13 cellular contexts compared by ENCODE assay signal in genomic region chr11:14773755-14774154, GRCh38.
A peak's percentile ranks its signal among the peaks of the same experiment; 100 is the strongest.
DNase-seq lines count a peak whose midpoint lies in the region; ATAC-seq and TF ChIP-seq lines count a peak whose summit lies in the region.
"Had no signal": no experiment of that assay in that cellular context is flagged by ENCODE, and none has a peak within 500 bp of the region (broad histone marks: within the 10 kb centered on the region; RNA-seq: fewer than 3 reads in every experiment).

No MANE protein-coding gene starts in this region.

- no peaks in the 10 kb centered on the region for H3K9me3 Mint-ChIP-seq in type B pancreatic cell

- H3K27me3 ChIP-seq in cardiac muscle cell (no peaks in the 10 kb centered on the region), heart left ventricle (no peaks in the 10 kb centered on the region), Peyer's patch (no peaks in the 10 kb centered on the region)
- H3K27me3 ChIP-seq: ascending aorta; BLaER1 treated with 17β-estradiol and CSF1 and Interleukin-3, amounts not matched to agents 10 nM and 100 nM had no signal

- TF ChIP-seq CTCF in cardiac muscle cell (IDR thresholded peaks at IDR 0.05; ENCODE audit: low read depth, low read length) (peak; percentile 38), heart left ventricle (IDR thresholded peaks at IDR 0.05) (peak in 3 of 12 donors; percentile 10 to 15 (median 12)), Peyer's patch (IDR thresholded peaks at IDR 0.05) (peak in 4 of 6 experiments; percentile 6 to 41 (median 25)), type B pancreatic cell (conservative IDR thresholded peaks at IDR 0.05) (peak; percentile 53)

- DNase-seq in cardiac muscle cell (ENCODE audit: low read depth in 1 of 2, low spot score in 1 of 2) (peak in 1 of 2 donors; percentile 64), heart left ventricle (no peak), Peyer's patch (no peak), fibroblast of peridontal ligament (ENCODE audit: extremely low read depth) (peak; percentile 40), type B pancreatic cell (ENCODE audit: extremely low spot score, unreplicated experiment) (no peak)
- DNase-seq in NK-92 treated with Interleukin-12 subunit alpha and Interleukin-12 subunit beta, amount 100 ng/mL, for 24 hours (lab: John Stamatoyannopoulos, UW), result no peak
- DNase-seq: activated CD4-positive, CD25-positive, alpha-beta regulatory T cell treated with anti-CD3 and anti-CD28 coated beads, Interleukin-2, amount 50 U/mL, for 72 hours; hypothalamus; occipital lobe had no signal

- no peak overlapping the region for H3K27ac Mint-ChIP-seq in type B pancreatic cell

- H3K4me3 Mint-ChIP-seq in type B pancreatic cell, result no peak overlapping the region

- H3K9me3 ChIP-seq in cardiac muscle cell (ENCODE audit: low read depth) (no peaks in the 10 kb centered on the region), heart left ventricle (no peaks in the 10 kb centered on the region), Peyer's patch (no peaks in the 10 kb centered on the region)
- H3K9me3 ChIP-seq: ascending aorta had no signal

- WGBS in heart left ventricle, 4 donors, result 57 to 63% (median 59%) methylated on average over 1 of the region's 1 CpG

- peaks cover 3% of the 10 kb centered on the region for H3K4me1 Mint-ChIP-seq in type B pancreatic cell (ENCODE audit: unreplicated experiment)

- intact Hi-C loops in heart left ventricle (cut with DNase I), result loop anchor here in 2 of 10 donors (5.0 to 10.0 kb wide), 3 partner anchors 126 to 239 kb away; no protein-coding TSS in a partner anchor

- TF ChIP-seq POLR2A in heart left ventricle (IDR thresholded peaks at IDR 0.05), result no peak
- TF ChIP-seq POLR2A in Peyer's patch (IDR thresholded peaks at IDR 0.05), result no peak

- H3K4me3 ChIP-seq in cardiac muscle cell (no peak overlapping the region), heart left ventricle (no peak overlapping the region), Peyer's patch (no peak overlapping the region)
- H3K4me3 ChIP-seq: ascending aorta; BLaER1 treated with 17β-estradiol and CSF1 and Interleukin-3, amounts not matched to agents 10 nM and 100 nM had no signal

- no peaks in the 10 kb centered on the region for H3K36me3 ChIP-seq in cardiac muscle cell
- H3K36me3 ChIP-seq in heart left ventricle, result no peaks in the 10 kb centered on the region
- no peaks in the 10 kb centered on the region for H3K36me3 ChIP-seq in Peyer's patch
- H3K36me3 ChIP-seq: ascending aorta had no signal

- H3K36me3 Mint-ChIP-seq in type B pancreatic cell, result peaks cover 9% of the 10 kb centered on the region

- H3K27ac ChIP-seq in cardiac muscle cell (no peak overlapping the region), heart left ventricle (no peak overlapping the region), Peyer's patch (no peak overlapping the region)
- H3K27ac ChIP-seq: ascending aorta; BLaER1 treated with 17β-estradiol and CSF1 and Interleukin-3, amounts not matched to agents 10 nM and 100 nM had no signal

- H3K27me3 Mint-ChIP-seq in type B pancreatic cell, result no peaks in the 10 kb centered on the region

- H3K4me1 ChIP-seq in cardiac muscle cell (ENCODE audit: low read depth) (no peaks in the 10 kb centered on the region), heart left ventricle (peaks cover 0 to 7% (median 0%) of the 10 kb centered on the region in 12 donors), Peyer's patch (no peaks in the 10 kb centered on the region)
- H3K4me1 ChIP-seq: ascending aorta had no signal

- ATAC-seq in heart left ventricle (no peak), GM19452 (IDR thresholded peaks at IDR 0.05; ENCODE audit: unreplicated experiment) (no peak), GM21576 (IDR thresholded peaks at IDR 0.05; ENCODE audit: unreplicated experiment) (no peak)
